Comparison of ENCODE assay signal across 9 cellular contexts in the genomic region with DNA sequence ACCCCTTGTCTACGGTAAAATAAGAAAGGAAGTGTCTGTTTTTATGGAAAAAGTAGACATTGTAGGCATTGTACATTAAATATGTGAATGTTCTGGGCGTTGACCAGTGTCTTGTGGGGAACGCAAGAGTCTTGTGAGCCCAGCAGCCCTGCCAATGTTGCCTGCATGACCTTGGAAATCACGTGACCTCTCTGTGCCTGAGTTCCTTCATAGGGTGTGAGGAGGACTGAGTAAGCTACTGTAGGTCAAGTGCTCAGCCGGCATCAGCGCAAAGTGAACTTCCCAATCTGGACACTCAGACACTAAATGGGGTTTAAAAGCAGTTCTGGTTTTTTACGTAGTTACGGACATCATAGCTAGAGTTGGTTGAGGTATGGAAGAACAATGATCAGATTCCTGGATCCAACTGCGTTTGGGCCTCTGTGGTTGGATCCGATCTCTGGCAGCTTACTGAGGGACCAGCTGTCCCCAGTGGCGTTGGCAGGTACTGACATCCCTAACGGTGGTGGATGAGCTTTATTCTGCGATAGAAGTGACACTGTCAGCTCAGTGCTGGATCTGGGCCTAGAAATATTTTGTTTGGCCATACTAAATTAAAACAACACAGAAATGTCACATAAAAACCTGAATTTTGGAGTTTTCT.
DNase-seq lines count a peak whose midpoint lies in the region; FAIRE-seq and TF ChIP-seq lines count a peak whose summit lies in the region.
"Had no signal": no experiment of that assay in that cellular context is flagged by ENCODE, and none has a peak within 500 bp of the region (broad histone marks: within the 10 kb centered on the region; RNA-seq: fewer than 3 reads in every experiment).

No MANE protein-coding gene starts in this region.

- peak; percentile 44 for TF ChIP-seq CTCF in Loucy (conservative IDR thresholded peaks at IDR 0.05; ENCODE audit: low read length)
- TF ChIP-seq CTCF in endothelial cell of umbilical vein (IDR thresholded peaks at IDR 0.05; ENCODE audit: extremely low read depth in 1 of 2, insufficient read depth in 1 of 2, low read depth in 1 of 2, low read length in 2 of 2), result peak; percentile 22 to 24
- TF ChIP-seq CTCF in neural progenitor cell (IDR thresholded peaks at IDR 0.05), result peak; percentile 59

- no peaks in the 10 kb centered on the region; the same call in 1 of the 2 replicates for H3K9me3 ChIP-seq in Loucy (ENCODE audit: insufficient read depth, low read depth, low read length)
- H3K9me3 ChIP-seq in endothelial cell of umbilical vein (replicated peaks; ENCODE audit: control insufficient read depth, insufficient read depth, low read length), result no peaks in the 10 kb centered on the region
- no peaks in the 10 kb centered on the region for H3K9me3 ChIP-seq in neural progenitor cell (ENCODE audit: low read depth)

- FAIRE-seq in endothelial cell of umbilical vein (lab: Jason Lieb, UNC), result no peak

- intact Hi-C loops in endothelial cell of umbilical vein (cut with micrococcal nuclease), result no loop called here

- H3K36me3 ChIP-seq in Loucy (ENCODE audit: insufficient read depth, low read length) (no peaks in the 10 kb centered on the region), endothelial cell of umbilical vein (ENCODE audit: control insufficient read depth in 2 of 2, extremely low read depth in 1 of 2, insufficient read depth in 2 of 2, low read length in 2 of 2) (no peaks in the 10 kb centered on the region), neural progenitor cell (no peaks in the 10 kb centered on the region)

- H3K27ac ChIP-seq in endothelial cell of umbilical vein (ENCODE audit: insufficient read depth, low read depth, low read length) (no peak overlapping the region), neural progenitor cell (no peak overlapping the region)

- no peak for TF ChIP-seq POLR2A in endothelial cell of umbilical vein (IDR thresholded peaks at IDR 0.05; ENCODE audit: low read depth, low read length)

- peaks cover 5% of the 10 kb centered on the region for H3K4me1 Mint-ChIP-seq in neural progenitor cell

- CTCF ChIA-PET in endothelial cell of umbilical vein (lab: Charles Lee), result interaction anchor here (1.1 to 4.2 kb wide), 6 partner anchors 9 to 117 kb away, joined by 3 to 28 read pairs (median 3); a partner anchor contains a TSS

- H3F3A ChIP-seq in Loucy (ENCODE audit: low read depth) (no peaks in the 10 kb centered on the region), neural progenitor cell (ENCODE audit: low read depth) (no peaks in the 10 kb centered on the region)

- H2AFZ ChIP-seq in Loucy (ENCODE audit: low read length) (no peak overlapping the region), endothelial cell of umbilical vein (ENCODE audit: low read depth, low read length) (no peak overlapping the region), neural progenitor cell (replicated peaks) (no peak overlapping the region)

- BruUV-seq in endothelial cell of umbilical vein (replicated peaks; lab: Mats Ljungman, UMichigan), result no TSS peak

- H3K4me3 Mint-ChIP-seq in neural progenitor cell, result no peak overlapping the region
- H3K4me3 Mint-ChIP-seq: T-helper 1 cell treated with Interleukin-12 subunit alpha and Interleukin-12 subunit beta and Interleukin-4 antibody, amounts not matched to agents 30 μg/mL and 1 μg/mL, for 36 hours had no signal

- peaks cover 23% of the 10 kb centered on the region for H3K36me3 Mint-ChIP-seq in neural progenitor cell

- no peak overlapping the region for H3K9ac ChIP-seq in Loucy (ENCODE audit: low read depth, low read length, poor library complexity, severe bottlenecking)
- H3K9ac ChIP-seq in endothelial cell of umbilical vein (replicated peaks; ENCODE audit: extremely low read depth, insufficient read depth, low read length), result no peak overlapping the region
- no peak overlapping the region for H3K9ac ChIP-seq in neural progenitor cell

- peaks cover 13% of the 10 kb centered on the region for H3K4me1 ChIP-seq in Loucy (ENCODE audit: insufficient read depth, low read length, poor library complexity, severe bottlenecking)
- no peaks in the 10 kb centered on the region for H3K4me1 ChIP-seq in endothelial cell of umbilical vein (ENCODE audit: control insufficient read depth, extremely low read depth, insufficient read depth, low read length)
- H3K4me1 ChIP-seq in neural progenitor cell, result no peaks in the 10 kb centered on the region

- POLR2A ChIA-PET in endothelial cell of umbilical vein (lab: Charles Lee), result no interaction called here

- H3K9me3 Mint-ChIP-seq in neural progenitor cell, result peaks cover 25% of the 10 kb centered on the region

- H4K20me1 ChIP-seq in Loucy (ENCODE audit: insufficient read depth, low read length, poor library complexity, severe bottlenecking) (no peaks in the 10 kb centered on the region), endothelial cell of umbilical vein (replicated peaks; ENCODE audit: control insufficient read depth, extremely low read depth, insufficient read depth, low read length) (no peaks in the 10 kb centered on the region), neural progenitor cell (ENCODE audit: low read depth) (no peaks in the 10 kb centered on the region)

- H3K9me1 ChIP-seq in endothelial cell of umbilical vein (replicated peaks; ENCODE audit: control insufficient read depth, extremely low read depth, insufficient read depth, low read length), result no peaks in the 10 kb centered on the region

- H3K79me2 ChIP-seq in Loucy (ENCODE audit: insufficient read depth, low read length) (no peaks in the 10 kb centered on the region), endothelial cell of umbilical vein (ENCODE audit: control insufficient read depth, insufficient read depth, low read length) (no peaks in the 10 kb centered on the region), neural progenitor cell (ENCODE audit: low read depth) (no peaks in the 10 kb centered on the region)

- DNase-seq in DMS114 treated with DMSO at 0.1 percent for 48 hours (lab: John Stamatoyannopoulos, UW; ENCODE audit: unreplicated experiment), result peak; percentile 12
- DNase-seq in endothelial cell of umbilical vein (ENCODE audit: low read depth, low spot score), result no peak
- peak; percentile 56 for DNase-seq in neural progenitor cell (ENCODE audit: low spot score)
- DNase-seq in LoVo (ENCODE audit: low spot score), result no peak
- no peak for DNase-seq in NCI-H1092 treated with DMSO at 0.1 percent for 48 hours (lab: John Stamatoyannopoulos, UW)
- DNase-seq in NCI-H2029 (lab: John Stamatoyannopoulos, UW), result no peak
- no peak for DNase-seq in OCI-M1 (lab: John Stamatoyannopoulos, UW)

- H3K27me3 ChIP-seq in Loucy (ENCODE audit: insufficient read depth, low read length, poor library complexity, severe bottlenecking) (no peaks in the 10 kb centered on the region), endothelial cell of umbilical vein (ENCODE audit: control insufficient read depth in 2 of 2, insufficient read depth in 2 of 2, low read length in 2 of 2) (no peaks in the 10 kb centered on the region), neural progenitor cell (no peaks in the 10 kb centered on the region)

- H3K4me3 ChIP-seq in Loucy (ENCODE audit: low read length, poor library complexity, severe bottlenecking) (no peak overlapping the region), endothelial cell of umbilical vein (replicated peaks in 1 of 3; ENCODE audit: insufficient read depth in 1 of 3, low read depth in 1 of 3, low read length in 3 of 3) (no peak overlapping the region), neural progenitor cell (no peak overlapping the region)

- H3K27ac Mint-ChIP-seq in neural progenitor cell, result peak overlapping the region; percentile 58
- H3K27ac Mint-ChIP-seq: T-helper 1 cell treated with Interleukin-12 subunit alpha and Interleukin-12 subunit beta and Interleukin-4 antibody, amounts not matched to agents 30 μg/mL and 1 μg/mL, for 36 hours had no signal

- H3K27me3 Mint-ChIP-seq in neural progenitor cell (ENCODE audit: insufficient read depth, low read depth), result no peaks in the 10 kb centered on the region

- H3K9me2 ChIP-seq in Loucy (replicated peaks; ENCODE audit: low read depth, low read length), result no peaks in the 10 kb centered on the region

- dilution Hi-C loops in endothelial cell of umbilical vein (cut with MboI; ENCODE audit: extremely low pct_ligation_motif_present, low sequenced_read_pairs), result no loop called here

- no peak overlapping the region for H3K4me2 ChIP-seq in Loucy (ENCODE audit: low read depth, low read length, poor library complexity, severe bottlenecking)
- H3K4me2 ChIP-seq in endothelial cell of umbilical vein (ENCODE audit: insufficient read depth, low read length), result no peak overlapping the region
- H3K4me2 ChIP-seq in neural progenitor cell, result no peak overlapping the region

TF ChIP-seq in endothelial cell of umbilical vein, 7 proteins besides CTCF, POLR2A, EP300 and RAD21:
- TF ChIP-seq POLR2AphosphoS5 (IDR thresholded peaks at IDR 0.05; ENCODE audit: insufficient read depth, low read depth, low read length), result no peak
- TF ChIP-seq EZH2 (IDR thresholded peaks at IDR 0.05; ENCODE audit: borderline replicate concordance, low read depth, low read length, severe bottlenecking), result no peak
- TF ChIP-seq FOS (IDR thresholded peaks at IDR 0.05; ENCODE audit: borderline replicate concordance, insufficient read depth, low read length), result no peak
- TF ChIP-seq, protein P1, sequence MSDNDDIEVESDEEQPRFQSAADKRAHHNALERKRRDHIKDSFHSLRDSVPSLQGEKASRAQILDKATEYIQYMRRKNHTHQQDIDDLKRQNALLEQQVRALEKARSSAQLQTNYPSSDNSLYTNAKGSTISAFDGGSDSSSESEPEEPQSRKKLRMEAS (IDR thresholded peaks at IDR 0.05; ENCODE audit: insufficient read depth, insufficient read length), result no peak
- TF ChIP-seq MYC (IDR thresholded peaks at IDR 0.05; ENCODE audit: low read depth, low read length), result no peak
- TF ChIP-seq GATA2 (IDR thresholded peaks at IDR 0.05; ENCODE audit: insufficient read depth, insufficient read length, low read depth, low read length), result no peak
TF ChIP-seq in endothelial cell of umbilical vein: peak in this region for 0.

Comparison
In these comparisons a context has a peak if more than half of its experiments do, and no peak if none do; other contexts are left out.
1. DNase-seq: peak in DMS114 treated with DMSO at 0.1 percent for 48 hours (single experiment) and neural progenitor cell (single experiment); none in endothelial cell of umbilical vein (single experiment), LoVo (single experiment), NCI-H1092 treated with DMSO at 0.1 percent for 48 hours (single experiment), NCI-H2029 (single experiment) and OCI-M1 (single experiment).
2. Peak in every context shown above with its lines, with median percentiles within 50 percentile points of each other: CTCF ChIP-seq.